In the genomic region with DNA sequence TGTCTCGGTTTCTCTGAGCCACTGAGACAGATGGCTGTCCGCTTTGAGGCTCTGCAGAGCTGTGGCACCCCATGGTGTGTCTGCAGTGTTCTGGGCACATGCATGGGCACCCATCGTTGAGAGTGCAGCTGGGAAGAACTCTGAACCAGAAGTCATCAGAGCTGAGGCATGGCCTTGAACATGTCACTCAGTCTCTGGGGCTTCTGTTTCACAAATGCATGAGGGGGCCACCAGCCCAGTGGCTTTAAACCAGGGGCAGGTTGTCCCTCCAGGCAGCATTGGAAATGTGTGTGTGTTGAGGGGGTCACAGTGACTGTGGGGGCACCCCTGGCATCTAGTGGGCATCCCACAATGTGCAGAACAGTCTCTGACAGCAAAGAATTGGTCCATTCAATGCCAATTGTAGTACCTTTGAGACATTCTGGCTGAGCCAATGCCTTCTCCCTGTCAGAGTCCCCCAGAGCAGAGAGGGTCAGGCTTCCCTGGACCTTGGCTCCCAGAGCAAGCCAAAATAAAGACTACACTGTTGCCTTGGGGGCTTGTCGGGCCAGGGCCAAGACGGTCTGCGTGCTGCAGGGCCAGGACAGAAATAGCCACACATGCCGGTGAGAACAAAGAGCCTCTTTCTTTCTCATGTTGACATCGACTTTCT, we compare ENCODE assay signal across 1 cellular context.
TF ChIP-seq lines count a peak whose summit lies in the region.

No MANE protein-coding gene starts in this region.

TF ChIP-seq in HepG2, 621 proteins besides CTCF, POLR2A, EP300 and RAD21 (continued from another document and continues in another):
- TF ChIP-seq, protein P1, sequence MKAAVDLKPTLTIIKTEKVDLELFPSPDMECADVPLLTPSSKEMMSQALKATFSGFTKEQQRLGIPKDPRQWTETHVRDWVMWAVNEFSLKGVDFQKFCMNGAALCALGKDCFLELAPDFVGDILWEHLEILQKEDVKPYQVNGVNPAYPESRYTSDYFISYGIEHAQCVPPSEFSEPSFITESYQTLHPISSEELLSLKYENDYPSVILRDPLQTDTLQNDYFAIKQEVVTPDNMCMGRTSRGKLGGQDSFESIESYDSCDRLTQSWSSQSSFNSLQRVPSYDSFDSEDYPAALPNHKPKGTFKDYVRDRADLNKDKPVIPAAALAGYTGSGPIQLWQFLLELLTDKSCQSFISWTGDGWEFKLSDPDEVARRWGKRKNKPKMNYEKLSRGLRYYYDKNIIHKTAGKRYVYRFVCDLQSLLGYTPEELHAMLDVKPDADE (CRISPR knock-in tag; IDR thresholded peaks at IDR 0.05) = no peak
- TF ChIP-seq NR1H2 (CRISPR knock-in tag; IDR thresholded peaks at IDR 0.05; ENCODE audit: borderline replicate concordance, low read depth) (no peak), GABPA (IDR thresholded peaks at IDR 0.05; ENCODE audit: low read depth, low read length) (no peak), GABPA (CRISPR knock-in tag; IDR thresholded peaks at IDR 0.05; ENCODE audit: low read depth) (no peak), ZNF343 (CRISPR knock-in tag; IDR thresholded peaks at IDR 0.05) (0 out of 2 replicates have a peak, but pooled peaks have one; percentile 43), SYNCRIP (IDR thresholded peaks at IDR 0.05; ENCODE audit: insufficient read depth, low read depth, low read length) (no peak), CAMTA2 (CRISPR knock-in tag; IDR thresholded peaks at IDR 0.05; ENCODE audit: borderline replicate concordance) (no peak), AKAP8 (CRISPR knock-in tag; IDR thresholded peaks at IDR 0.05) (peak; percentile 96), KLF11 (CRISPR knock-in tag; IDR thresholded peaks at IDR 0.05) (no peak), KAT8 (CRISPR knock-in tag; IDR thresholded peaks at IDR 0.05) (peak; percentile 68; the same call in 1 of the 2 replicates), ZNF543 (CRISPR knock-in tag; IDR thresholded peaks at IDR 0.05) (no peak; the same call in none of the 2 replicates), MTA1 (CRISPR knock-in tag; IDR thresholded peaks at IDR 0.05; ENCODE audit: borderline replicate concordance) (peak; percentile 38; the same call in 1 of the 2 replicates), FLYWCH1 (CRISPR knock-in tag; IDR thresholded peaks at IDR 0.05) (no peak), ZSCAN30 (CRISPR knock-in tag; IDR thresholded peaks at IDR 0.05) (no peak), FOXA3 (CRISPR knock-in tag; IDR thresholded peaks at IDR 0.05) (peak; percentile 80), EED (CRISPR knock-in tag; IDR thresholded peaks at IDR 0.05) (no peak), TSC22D2 (CRISPR knock-in tag; IDR thresholded peaks at IDR 0.05; ENCODE audit: borderline replicate concordance) (no peak), ZNF274 (CRISPR knock-in tag; IDR thresholded peaks at IDR 0.05) (peak; percentile 93), GATAD1 (CRISPR knock-in tag; IDR thresholded peaks at IDR 0.05) (0 out of 2 replicates have a peak, but pooled peaks have one; percentile 8), DPF2 (CRISPR knock-in tag; IDR thresholded peaks at IDR 0.05; ENCODE audit: borderline replicate concordance, low read depth) (peak; percentile 50; the same call in 1 of the 2 replicates), ISX (CRISPR knock-in tag; conservative IDR thresholded peaks at IDR 0.05) (no peak), HDAC6 (IDR thresholded peaks at IDR 0.05; ENCODE audit: low read depth, low read length) (no peak), KAT2B (IDR thresholded peaks at IDR 0.05; ENCODE audit: borderline replicate concordance, low read depth, low read length) (no peak), MEIS1 (CRISPR knock-in tag; IDR thresholded peaks at IDR 0.05; ENCODE audit: borderline replicate concordance) (peak; percentile 82; the same call in 1 of the 2 replicates), ZNF446 (CRISPR knock-in tag; IDR thresholded peaks at IDR 0.05) (no peak)
- TF ChIP-seq, protein P2, sequence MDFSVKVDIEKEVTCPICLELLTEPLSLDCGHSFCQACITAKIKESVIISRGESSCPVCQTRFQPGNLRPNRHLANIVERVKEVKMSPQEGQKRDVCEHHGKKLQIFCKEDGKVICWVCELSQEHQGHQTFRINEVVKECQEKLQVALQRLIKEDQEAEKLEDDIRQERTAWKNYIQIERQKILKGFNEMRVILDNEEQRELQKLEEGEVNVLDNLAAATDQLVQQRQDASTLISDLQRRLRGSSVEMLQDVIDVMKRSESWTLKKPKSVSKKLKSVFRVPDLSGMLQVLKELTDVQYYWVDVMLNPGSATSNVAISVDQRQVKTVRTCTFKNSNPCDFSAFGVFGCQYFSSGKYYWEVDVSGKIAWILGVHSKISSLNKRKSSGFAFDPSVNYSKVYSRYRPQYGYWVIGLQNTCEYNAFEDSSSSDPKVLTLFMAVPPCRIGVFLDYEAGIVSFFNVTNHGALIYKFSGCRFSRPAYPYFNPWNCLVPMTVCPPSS (IDR thresholded peaks at IDR 0.05) = no peak
- TF ChIP-seq, protein P3, sequence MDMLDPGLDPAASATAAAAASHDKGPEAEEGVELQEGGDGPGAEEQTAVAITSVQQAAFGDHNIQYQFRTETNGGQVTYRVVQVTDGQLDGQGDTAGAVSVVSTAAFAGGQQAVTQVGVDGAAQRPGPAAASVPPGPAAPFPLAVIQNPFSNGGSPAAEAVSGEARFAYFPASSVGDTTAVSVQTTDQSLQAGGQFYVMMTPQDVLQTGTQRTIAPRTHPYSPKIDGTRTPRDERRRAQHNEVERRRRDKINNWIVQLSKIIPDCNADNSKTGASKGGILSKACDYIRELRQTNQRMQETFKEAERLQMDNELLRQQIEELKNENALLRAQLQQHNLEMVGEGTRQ (IDR thresholded peaks at IDR 0.05; ENCODE audit: low read depth, low read length) = no peak
- TF ChIP-seq, protein P3 (CRISPR knock-in tag; IDR thresholded peaks at IDR 0.05; ENCODE audit: borderline replicate concordance) = no peak
- TF ChIP-seq, protein P4, sequence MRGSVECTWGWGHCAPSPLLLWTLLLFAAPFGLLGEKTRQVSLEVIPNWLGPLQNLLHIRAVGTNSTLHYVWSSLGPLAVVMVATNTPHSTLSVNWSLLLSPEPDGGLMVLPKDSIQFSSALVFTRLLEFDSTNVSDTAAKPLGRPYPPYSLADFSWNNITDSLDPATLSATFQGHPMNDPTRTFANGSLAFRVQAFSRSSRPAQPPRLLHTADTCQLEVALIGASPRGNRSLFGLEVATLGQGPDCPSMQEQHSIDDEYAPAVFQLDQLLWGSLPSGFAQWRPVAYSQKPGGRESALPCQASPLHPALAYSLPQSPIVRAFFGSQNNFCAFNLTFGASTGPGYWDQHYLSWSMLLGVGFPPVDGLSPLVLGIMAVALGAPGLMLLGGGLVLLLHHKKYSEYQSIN (CRISPR knock-in tag; IDR thresholded peaks at IDR 0.05; ENCODE audit: borderline replicate concordance) = no peak
- TF ChIP-seq, protein P5, sequence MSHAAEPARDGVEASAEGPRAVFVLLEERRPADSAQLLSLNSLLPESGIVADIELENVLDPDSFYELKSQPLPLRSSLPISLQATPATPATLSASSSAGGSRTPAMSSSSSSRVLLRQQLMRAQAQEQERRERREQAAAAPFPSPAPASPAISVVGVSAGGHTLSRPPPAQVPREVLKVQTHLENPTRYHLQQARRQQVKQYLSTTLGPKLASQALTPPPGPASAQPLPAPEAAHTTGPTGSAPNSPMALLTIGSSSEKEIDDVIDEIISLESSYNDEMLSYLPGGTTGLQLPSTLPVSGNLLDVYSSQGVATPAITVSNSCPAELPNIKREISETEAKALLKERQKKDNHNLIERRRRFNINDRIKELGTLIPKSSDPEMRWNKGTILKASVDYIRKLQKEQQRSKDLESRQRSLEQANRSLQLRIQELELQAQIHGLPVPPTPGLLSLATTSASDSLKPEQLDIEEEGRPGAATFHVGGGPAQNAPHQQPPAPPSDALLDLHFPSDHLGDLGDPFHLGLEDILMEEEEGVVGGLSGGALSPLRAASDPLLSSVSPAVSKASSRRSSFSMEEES (CRISPR knock-in tag; IDR thresholded peaks at IDR 0.05) = no peak
- TF ChIP-seq, protein P6, sequence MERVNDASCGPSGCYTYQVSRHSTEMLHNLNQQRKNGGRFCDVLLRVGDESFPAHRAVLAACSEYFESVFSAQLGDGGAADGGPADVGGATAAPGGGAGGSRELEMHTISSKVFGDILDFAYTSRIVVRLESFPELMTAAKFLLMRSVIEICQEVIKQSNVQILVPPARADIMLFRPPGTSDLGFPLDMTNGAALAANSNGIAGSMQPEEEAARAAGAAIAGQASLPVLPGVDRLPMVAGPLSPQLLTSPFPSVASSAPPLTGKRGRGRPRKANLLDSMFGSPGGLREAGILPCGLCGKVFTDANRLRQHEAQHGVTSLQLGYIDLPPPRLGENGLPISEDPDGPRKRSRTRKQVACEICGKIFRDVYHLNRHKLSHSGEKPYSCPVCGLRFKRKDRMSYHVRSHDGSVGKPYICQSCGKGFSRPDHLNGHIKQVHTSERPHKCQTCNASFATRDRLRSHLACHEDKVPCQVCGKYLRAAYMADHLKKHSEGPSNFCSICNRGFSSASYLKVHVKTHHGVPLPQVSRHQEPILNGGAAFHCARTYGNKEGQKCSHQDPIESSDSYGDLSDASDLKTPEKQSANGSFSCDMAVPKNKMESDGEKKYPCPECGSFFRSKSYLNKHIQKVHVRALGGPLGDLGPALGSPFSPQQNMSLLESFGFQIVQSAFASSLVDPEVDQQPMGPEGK (CRISPR knock-in tag; IDR thresholded peaks at IDR 0.05) = peak; percentile 31; the same call in 1 of the 2 replicates
- TF ChIP-seq, protein P7, sequence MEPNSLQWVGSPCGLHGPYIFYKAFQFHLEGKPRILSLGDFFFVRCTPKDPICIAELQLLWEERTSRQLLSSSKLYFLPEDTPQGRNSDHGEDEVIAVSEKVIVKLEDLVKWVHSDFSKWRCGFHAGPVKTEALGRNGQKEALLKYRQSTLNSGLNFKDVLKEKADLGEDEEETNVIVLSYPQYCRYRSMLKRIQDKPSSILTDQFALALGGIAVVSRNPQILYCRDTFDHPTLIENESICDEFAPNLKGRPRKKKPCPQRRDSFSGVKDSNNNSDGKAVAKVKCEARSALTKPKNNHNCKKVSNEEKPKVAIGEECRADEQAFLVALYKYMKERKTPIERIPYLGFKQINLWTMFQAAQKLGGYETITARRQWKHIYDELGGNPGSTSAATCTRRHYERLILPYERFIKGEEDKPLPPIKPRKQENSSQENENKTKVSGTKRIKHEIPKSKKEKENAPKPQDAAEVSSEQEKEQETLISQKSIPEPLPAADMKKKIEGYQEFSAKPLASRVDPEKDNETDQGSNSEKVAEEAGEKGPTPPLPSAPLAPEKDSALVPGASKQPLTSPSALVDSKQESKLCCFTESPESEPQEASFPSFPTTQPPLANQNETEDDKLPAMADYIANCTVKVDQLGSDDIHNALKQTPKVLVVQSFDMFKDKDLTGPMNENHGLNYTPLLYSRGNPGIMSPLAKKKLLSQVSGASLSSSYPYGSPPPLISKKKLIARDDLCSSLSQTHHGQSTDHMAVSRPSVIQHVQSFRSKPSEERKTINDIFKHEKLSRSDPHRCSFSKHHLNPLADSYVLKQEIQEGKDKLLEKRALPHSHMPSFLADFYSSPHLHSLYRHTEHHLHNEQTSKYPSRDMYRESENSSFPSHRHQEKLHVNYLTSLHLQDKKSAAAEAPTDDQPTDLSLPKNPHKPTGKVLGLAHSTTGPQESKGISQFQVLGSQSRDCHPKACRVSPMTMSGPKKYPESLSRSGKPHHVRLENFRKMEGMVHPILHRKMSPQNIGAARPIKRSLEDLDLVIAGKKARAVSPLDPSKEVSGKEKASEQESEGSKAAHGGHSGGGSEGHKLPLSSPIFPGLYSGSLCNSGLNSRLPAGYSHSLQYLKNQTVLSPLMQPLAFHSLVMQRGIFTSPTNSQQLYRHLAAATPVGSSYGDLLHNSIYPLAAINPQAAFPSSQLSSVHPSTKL (CRISPR knock-in tag; IDR thresholded peaks at IDR 0.05) = peak; percentile 85
- TF ChIP-seq, protein P8, sequence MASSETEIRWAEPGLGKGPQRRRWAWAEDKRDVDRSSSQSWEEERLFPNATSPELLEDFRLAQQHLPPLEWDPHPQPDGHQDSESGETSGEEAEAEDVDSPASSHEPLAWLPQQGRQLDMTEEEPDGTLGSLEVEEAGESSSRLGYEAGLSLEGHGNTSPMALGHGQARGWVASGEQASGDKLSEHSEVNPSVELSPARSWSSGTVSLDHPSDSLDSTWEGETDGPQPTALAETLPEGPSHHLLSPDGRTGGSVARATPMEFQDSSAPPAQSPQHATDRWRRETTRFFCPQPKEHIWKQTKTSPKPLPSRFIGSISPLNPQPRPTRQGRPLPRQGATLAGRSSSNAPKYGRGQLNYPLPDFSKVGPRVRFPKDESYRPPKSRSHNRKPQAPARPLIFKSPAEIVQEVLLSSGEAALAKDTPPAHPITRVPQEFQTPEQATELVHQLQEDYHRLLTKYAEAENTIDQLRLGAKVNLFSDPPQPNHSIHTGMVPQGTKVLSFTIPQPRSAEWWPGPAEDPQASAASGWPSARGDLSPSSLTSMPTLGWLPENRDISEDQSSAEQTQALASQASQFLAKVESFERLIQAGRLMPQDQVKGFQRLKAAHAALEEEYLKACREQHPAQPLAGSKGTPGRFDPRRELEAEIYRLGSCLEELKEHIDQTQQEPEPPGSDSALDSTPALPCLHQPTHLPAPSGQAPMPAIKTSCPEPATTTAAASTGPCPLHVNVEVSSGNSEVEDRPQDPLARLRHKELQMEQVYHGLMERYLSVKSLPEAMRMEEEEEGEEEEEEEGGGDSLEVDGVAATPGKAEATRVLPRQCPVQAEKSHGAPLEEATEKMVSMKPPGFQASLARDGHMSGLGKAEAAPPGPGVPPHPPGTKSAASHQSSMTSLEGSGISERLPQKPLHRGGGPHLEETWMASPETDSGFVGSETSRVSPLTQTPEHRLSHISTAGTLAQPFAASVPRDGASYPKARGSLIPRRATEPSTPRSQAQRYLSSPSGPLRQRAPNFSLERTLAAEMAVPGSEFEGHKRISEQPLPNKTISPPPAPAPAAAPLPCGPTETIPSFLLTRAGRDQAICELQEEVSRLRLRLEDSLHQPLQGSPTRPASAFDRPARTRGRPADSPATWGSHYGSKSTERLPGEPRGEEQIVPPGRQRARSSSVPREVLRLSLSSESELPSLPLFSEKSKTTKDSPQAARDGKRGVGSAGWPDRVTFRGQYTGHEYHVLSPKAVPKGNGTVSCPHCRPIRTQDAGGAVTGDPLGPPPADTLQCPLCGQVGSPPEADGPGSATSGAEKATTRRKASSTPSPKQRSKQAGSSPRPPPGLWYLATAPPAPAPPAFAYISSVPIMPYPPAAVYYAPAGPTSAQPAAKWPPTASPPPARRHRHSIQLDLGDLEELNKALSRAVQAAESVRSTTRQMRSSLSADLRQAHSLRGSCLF (CRISPR knock-in tag; IDR thresholded peaks at IDR 0.05; ENCODE audit: borderline replicate concordance) = no peak
- TF ChIP-seq, protein P9, sequence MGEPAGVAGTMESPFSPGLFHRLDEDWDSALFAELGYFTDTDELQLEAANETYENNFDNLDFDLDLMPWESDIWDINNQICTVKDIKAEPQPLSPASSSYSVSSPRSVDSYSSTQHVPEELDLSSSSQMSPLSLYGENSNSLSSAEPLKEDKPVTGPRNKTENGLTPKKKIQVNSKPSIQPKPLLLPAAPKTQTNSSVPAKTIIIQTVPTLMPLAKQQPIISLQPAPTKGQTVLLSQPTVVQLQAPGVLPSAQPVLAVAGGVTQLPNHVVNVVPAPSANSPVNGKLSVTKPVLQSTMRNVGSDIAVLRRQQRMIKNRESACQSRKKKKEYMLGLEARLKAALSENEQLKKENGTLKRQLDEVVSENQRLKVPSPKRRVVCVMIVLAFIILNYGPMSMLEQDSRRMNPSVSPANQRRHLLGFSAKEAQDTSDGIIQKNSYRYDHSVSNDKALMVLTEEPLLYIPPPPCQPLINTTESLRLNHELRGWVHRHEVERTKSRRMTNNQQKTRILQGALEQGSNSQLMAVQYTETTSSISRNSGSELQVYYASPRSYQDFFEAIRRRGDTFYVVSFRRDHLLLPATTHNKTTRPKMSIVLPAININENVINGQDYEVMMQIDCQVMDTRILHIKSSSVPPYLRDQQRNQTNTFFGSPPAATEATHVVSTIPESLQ (CRISPR knock-in tag; conservative IDR thresholded peaks at IDR 0.05) = no peak
